Comparison of ENCODE assay signal across 17 cellular contexts in the genomic region with DNA sequence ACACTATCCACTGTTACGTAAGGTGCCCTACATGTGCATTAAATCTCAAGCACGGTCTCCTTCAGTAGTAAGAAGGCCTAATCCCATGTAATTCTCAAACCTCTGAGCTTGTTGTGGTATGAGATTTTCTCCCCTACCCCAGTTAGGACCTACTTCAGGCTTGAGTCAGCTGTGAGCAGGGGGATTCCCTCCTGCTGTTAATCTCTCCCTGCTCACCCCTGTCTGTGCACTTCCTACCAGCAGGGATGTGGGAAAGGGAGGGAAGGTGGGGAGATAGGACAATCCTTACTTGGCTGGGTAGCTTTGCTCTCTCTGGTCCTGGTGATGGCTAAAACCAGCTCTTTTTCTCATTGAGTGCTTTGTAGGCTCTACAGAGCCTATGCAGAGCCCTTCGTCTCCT.
A peak's percentile ranks its signal among the peaks of the same experiment; 100 is the strongest.
DNase-seq lines count a peak whose midpoint lies in the region; ATAC-seq, FAIRE-seq and TF ChIP-seq lines count a peak whose summit lies in the region.
"Had no signal": no experiment of that assay in that cellular context is flagged by ENCODE, and none has a peak within 500 bp of the region (broad histone marks: within the 10 kb centered on the region; RNA-seq: fewer than 3 reads in every experiment).

No MANE protein-coding gene starts in this region.

- H3K4ac ChIP-seq in mesendoderm (ENCODE audit: low read depth, low read length), result no peak overlapping the region

- H3K36me3 ChIP-seq in RWPE2 (ENCODE audit: low read depth), result no peaks in the 10 kb centered on the region
- H3K36me3 ChIP-seq in mesendoderm (ENCODE audit: control insufficient read depth, insufficient read depth, low read length), result no peaks in the 10 kb centered on the region
- H3K36me3 ChIP-seq in GM23248 (ENCODE audit: low read depth), result no peaks in the 10 kb centered on the region

- H2AK5ac ChIP-seq in mesendoderm (ENCODE audit: low read length), result no peak overlapping the region

- DNase-seq in stimulated activated naive CD8-positive, alpha-beta T cell treated with anti-CD3 and anti-CD28 coated beads, Interleukin-15, amount 100 ng/mL, for 72 hours, result no peak
- DNase-seq in stimulated activated naive CD8-positive, alpha-beta T cell treated with anti-CD3 and anti-CD28 coated beads, Interleukin-15, Interleukin-2, amounts not matched to agents 100 U/mL and 50 U/mL, for 24 hours, result no peak
- DNase-seq in RWPE2 (ENCODE audit: low spot score) (no peak), mesendoderm (peak; percentile 14), GM23248 (no peak), foreskin keratinocyte (no peak), GM12891 (ENCODE audit: insufficient read length, low spot score) (no peak)
- DNase-seq in activated CD4-positive, alpha-beta T cell treated with anti-CD3 and anti-CD28 coated beads for 48 hours, result no peak
- DNase-seq: ACHN; CD4-positive, alpha-beta T cell; DMS79; GDM1; HCEC 1CT; MV-4-11; NCI-H1417 treated with DMSO at 0.1 percent for 48 hours; NCI-H2029; NK-92 treated with Interleukin-12 subunit alpha and Interleukin-12 subunit beta, amount 100 ng/mL, for 24 hours had no signal

- peak overlapping the region in 1 of 2 donors; percentile 57 for H3K27ac Mint-ChIP-seq in stimulated activated naive CD8-positive, alpha-beta T cell treated with anti-CD3 and anti-CD28 coated beads, Interleukin-15, amount 100 ng/mL, for 72 hours
- H3K27ac Mint-ChIP-seq: CD4-positive, alpha-beta T cell had no signal

- H3K4me3 ChIP-seq in RWPE2 (ENCODE audit: severe bottlenecking) (no peak overlapping the region), mesendoderm (ENCODE audit: low read length) (no peak overlapping the region), GM23248 (no peak overlapping the region)

- peaks cover 15% of the 10 kb centered on the region for H3K27me3 Mint-ChIP-seq in stimulated activated naive CD8-positive, alpha-beta T cell treated with anti-CD3 and anti-CD28 coated beads, Interleukin-15, amount 100 ng/mL, for 72 hours

- in situ Hi-C loops in GM23248 (cut with MboI), result no loop called here

- WGBS in mesendoderm (ENCODE audit: extremely low coverage, insufficient coverage, low lambda C conversion rate), result no CpG with 5 or more reads among the region's 3 CpGs
- WGBS in GM23248 (ENCODE audit: low coverage in 1 of 2, low lambda C conversion rate in 2 of 2, missing lambda C conversion rate in 2 of 2), 2 experiments, result 95 to 100% methylated on average over 3 of the region's 3 CpGs

- H4K20me1 ChIP-seq in GM23248 (ENCODE audit: insufficient read depth), result no peaks in the 10 kb centered on the region

- H3K56ac ChIP-seq in mesendoderm (ENCODE audit: low read length), result no peak overlapping the region

- no peaks in the 10 kb centered on the region for H3K79me1 ChIP-seq in mesendoderm (ENCODE audit: low read length)

- no peak overlapping the region for H3K4me3 Mint-ChIP-seq in stimulated activated naive CD8-positive, alpha-beta T cell treated with anti-CD3 and anti-CD28 coated beads, Interleukin-15, amount 100 ng/mL, for 72 hours
- H3K4me3 Mint-ChIP-seq: CD4-positive, alpha-beta T cell had no signal

- H2AFZ ChIP-seq in GM23248, result no peak overlapping the region

- H2BK120ac ChIP-seq in mesendoderm (ENCODE audit: low read depth, low read length), result no peak overlapping the region

- peaks cover 46% of the 10 kb centered on the region for H3K4me1 ChIP-seq in RWPE2 (ENCODE audit: insufficient read depth, poor library complexity, severe bottlenecking)
- H3K4me1 ChIP-seq in mesendoderm (ENCODE audit: control insufficient read depth, low read depth, low read length), result no peaks in the 10 kb centered on the region
- H3K4me1 ChIP-seq in GM23248 (ENCODE audit: insufficient read depth), result peaks cover 36% of the 10 kb centered on the region
- H3K4me1 ChIP-seq in foreskin keratinocyte, result peaks cover 34% of the 10 kb centered on the region

- H3K9me3 ChIP-seq in RWPE2 (ENCODE audit: severe bottlenecking) (no peaks in the 10 kb centered on the region), GM23248 (ENCODE audit: low read depth) (no peaks in the 10 kb centered on the region)

- TF ChIP-seq CTCF in RWPE2 (IDR thresholded peaks at IDR 0.05; ENCODE audit: poor library complexity, severe bottlenecking) (no peak), foreskin keratinocyte (conservative IDR thresholded peaks at IDR 0.05) (no peak)

- H3F3A ChIP-seq in GM23248 (ENCODE audit: insufficient read depth), result 0 out of 2 replicates have a peak, but pooled peaks cover 8% of the 10 kb centered on the region

- no peak overlapping the region for H4K5ac ChIP-seq in mesendoderm (ENCODE audit: low read length)

- no peaks in the 10 kb centered on the region for H3K27me3 ChIP-seq in RWPE2 (ENCODE audit: insufficient read depth, poor library complexity, severe bottlenecking)
- H3K27me3 ChIP-seq in mesendoderm (ENCODE audit: insufficient read depth, low read length, poor library complexity), result no peaks in the 10 kb centered on the region
- H3K27me3 ChIP-seq in GM23248 (replicated peaks; ENCODE audit: insufficient read depth), result no peaks in the 10 kb centered on the region
- H3K27me3 ChIP-seq in foreskin keratinocyte, result no peaks in the 10 kb centered on the region

- H3K23ac ChIP-seq in mesendoderm (ENCODE audit: low read length), result no peak overlapping the region

- no peaks in the 10 kb centered on the region for H3K9me3 Mint-ChIP-seq in stimulated activated naive CD8-positive, alpha-beta T cell treated with anti-CD3 and anti-CD28 coated beads, Interleukin-15, amount 100 ng/mL, for 72 hours
- H3K9me3 Mint-ChIP-seq: CD4-positive, alpha-beta T cell had no signal

- no peak overlapping the region for H2BK5ac ChIP-seq in mesendoderm (ENCODE audit: low read length)

- peak overlapping the region; percentile 82 for H3K27ac ChIP-seq in RWPE2 (ENCODE audit: poor library complexity, severe bottlenecking)
- H3K27ac ChIP-seq in mesendoderm (ENCODE audit: low read depth, low read length), result no peak overlapping the region
- H3K27ac ChIP-seq in GM23248, result no peak overlapping the region
- no peak overlapping the region for H3K27ac ChIP-seq in foreskin keratinocyte

- no peak overlapping the region for H3K18ac ChIP-seq in mesendoderm (ENCODE audit: low read length)

- no peak overlapping the region for H4K8ac ChIP-seq in mesendoderm (ENCODE audit: low read depth, low read length)

- no peaks in the 10 kb centered on the region for H3K9me2 ChIP-seq in GM23248 (ENCODE audit: insufficient read depth)

- H2BK15ac ChIP-seq in mesendoderm (replicated peaks; ENCODE audit: low read depth), result no peak overlapping the region

- no peaks in the 10 kb centered on the region for H3K79me2 ChIP-seq in mesendoderm (ENCODE audit: control insufficient read depth, insufficient read depth, low read length)
- no peaks in the 10 kb centered on the region for H3K79me2 ChIP-seq in GM23248 (ENCODE audit: insufficient read depth)

- TF ChIP-seq POLR2A in GM12891 (IDR thresholded peaks at IDR 0.05; ENCODE audit: low read depth, low read length), result no peak

- no peak for FAIRE-seq in GM12891 (lab: Jason Lieb, UNC)

- peak; percentile 20 for ATAC-seq in stimulated activated naive CD8-positive, alpha-beta T cell treated with anti-CD3 and anti-CD28 coated beads, Interleukin-15, amount 100 ng/mL, for 72 hours
- ATAC-seq in stimulated activated naive CD8-positive, alpha-beta T cell treated with anti-CD3 and anti-CD28 coated beads, Interleukin-15, Interleukin-2, amounts not matched to agents 100 U/mL and 50 U/mL, for 24 hours, result no peak
- ATAC-seq in RWPE2 (ENCODE audit: low read depth) (no peak), foreskin keratinocyte (no peak)

- H3K4me1 Mint-ChIP-seq in stimulated activated naive CD8-positive, alpha-beta T cell treated with anti-CD3 and anti-CD28 coated beads, Interleukin-15, amount 100 ng/mL, for 72 hours, result no peaks in the 10 kb centered on the region

- H3K9ac ChIP-seq in mesendoderm (ENCODE audit: low read length) (no peak overlapping the region), GM23248 (no peak overlapping the region)

- H3K4me2 ChIP-seq in mesendoderm (ENCODE audit: low read length), result no peak overlapping the region
- H3K4me2 ChIP-seq in GM23248 (ENCODE audit: unreplicated experiment), result no peak overlapping the region

TF ChIP-seq in GM12891, 5 proteins besides CTCF, POLR2A, EP300 and RAD21:
- TF ChIP-seq PAX5 (IDR thresholded peaks at IDR 0.05; ENCODE audit: insufficient read depth, low read length, severe bottlenecking), result no peak
- TF ChIP-seq POU2F2 (IDR thresholded peaks at IDR 0.05; ENCODE audit: low read depth, low read length), result no peak
- TF ChIP-seq TAF1 (IDR thresholded peaks at IDR 0.05; ENCODE audit: low read depth, low read length), result no peak
- TF ChIP-seq SPI1 (IDR thresholded peaks at IDR 0.05; ENCODE audit: low read depth, low read length), result no peak
- TF ChIP-seq POLR2AphosphoS5 (IDR thresholded peaks at IDR 0.05; ENCODE audit: low read depth, low read length), result no peak
